ENCODE assay signal across 8 cellular contexts in genomic region chrX:20116087-20116574, GRCh38. TPM values are rescaled to one million over a fixed set of nuclear protein-coding genes. Genes with fewer than 3 reads are reported as not detected.
DNase-seq lines count a peak whose midpoint lies in the region; ATAC-seq, FAIRE-seq and TF ChIP-seq lines count a peak whose summit lies in the region.
"Had no signal": no experiment of that assay in that cellular context is flagged by ENCODE, and none has a peak within 500 bp of the region (broad histone marks: within the 10 kb centered on the region; RNA-seq: fewer than 3 reads in every experiment).

No MANE protein-coding gene starts in this region.

- no peaks in the 10 kb centered on the region for H3K9me2 ChIP-seq in GM23248 (ENCODE audit: insufficient read depth)

- TF ChIP-seq CTCF in Panc1 (IDR thresholded peaks at IDR 0.05) (no peak), fibroblast of villous mesenchyme (IDR thresholded peaks at IDR 0.05; ENCODE audit: insufficient read depth, low read depth, low read length) (no peak), sigmoid colon (IDR thresholded peaks at IDR 0.05) (no peak)

- 3 to 11% methylated on average over 15 to 24 of the region's 47 CpGs for WGBS in GM23248 (ENCODE audit: low coverage in 1 of 2, low lambda C conversion rate in 2 of 2, missing lambda C conversion rate in 2 of 2), 2 experiments
- whole genome bisulfite sequencing in sigmoid colon, 2 donors, result 7 to 8% methylated on average over 47 of the region's 47 CpGs

- H3K9me3 ChIP-seq in GM23248 (ENCODE audit: low read depth), result no peaks in the 10 kb centered on the region
- no peaks in the 10 kb centered on the region for H3K9me3 ChIP-seq in Panc1 (ENCODE audit: control insufficient read depth, insufficient read depth, low read depth, low read length)
- no peaks in the 10 kb centered on the region for H3K9me3 ChIP-seq in sigmoid colon

- no peak for DNase-seq in GM23248
- DNase-seq in Panc1 (ENCODE audit: low read depth, low spot score), result no peak
- DNase-seq in fibroblast of villous mesenchyme (ENCODE audit: low read depth), result no peak
- DNase-seq in sigmoid colon, result no peak
- DNase-seq in RCC 7860 (ENCODE audit: low spot score), result no peak
- no peak for DNase-seq in NCI-H345 treated with DMSO at 0.1 percent for 48 hours (lab: John Stamatoyannopoulos, UW; ENCODE audit: unreplicated experiment)
- DNase-seq: NCI-H345 had no signal

- H2AFZ ChIP-seq in GM23248, result no peak overlapping the region; the same call in 1 of the 2 replicates

- H3F3A ChIP-seq in GM23248 (ENCODE audit: insufficient read depth), result no peaks in the 10 kb centered on the region

- H3K4me1 ChIP-seq in GM23248 (ENCODE audit: insufficient read depth) (no peaks in the 10 kb centered on the region), Panc1 (ENCODE audit: control insufficient read depth, insufficient read depth, low read length) (no peaks in the 10 kb centered on the region), sigmoid colon (peaks cover 0 to 13% (median 10%) of the 10 kb centered on the region in 4 donors)

- H3K79me2 ChIP-seq in GM23248 (ENCODE audit: insufficient read depth), result no peaks in the 10 kb centered on the region

- H4K20me1 ChIP-seq in GM23248 (ENCODE audit: insufficient read depth), result no peaks in the 10 kb centered on the region

- H3K27ac ChIP-seq in GM23248 (no peak overlapping the region), Panc1 (ENCODE audit: low read length) (no peak overlapping the region; the same call in 1 of the 2 replicates), sigmoid colon (no peak overlapping the region)

- H3K27me3 ChIP-seq in GM23248 (replicated peaks; ENCODE audit: insufficient read depth), result no peaks in the 10 kb centered on the region
- H3K27me3 ChIP-seq in Panc1 (ENCODE audit: control insufficient read depth, insufficient read depth, low read length), result no peaks in the 10 kb centered on the region
- peaks cover 4 to 21% (median 16%) of the 10 kb centered on the region in 3 donors for H3K27me3 ChIP-seq in sigmoid colon

- H3K4me3 ChIP-seq in GM23248 (peak overlapping the region; percentile 43), Panc1 (ENCODE audit: low read depth in 2 of 2, low read length in 2 of 2) (peak overlapping the region; percentile 45 to 48), fibroblast of villous mesenchyme (ENCODE audit: low read depth, low read length) (peak overlapping the region; percentile 35), sigmoid colon (peak overlapping the region in 3 of 4 donors; percentile 21 to 40 (median 38))

- no peak overlapping the region for H3K9ac ChIP-seq in GM23248

- TF ChIP-seq POLR2A in sigmoid colon (IDR thresholded peaks at IDR 0.05), result no peak

- CTCF ChIA-PET in Panc1 (lab: Charles Lee), result no interaction called here

- in situ Hi-C loops in GM23248 (cut with MboI), result no loop called here
- in situ Hi-C loops in Panc1 (cut with HindIII; ENCODE audit: low pct_unique_long_range_greater_than_20kb, low sequenced_read_pairs), result no loop called here

- FAIRE-seq in RCC 7860 (lab: Jason Lieb, UNC), result no peak

- H3K36me3 ChIP-seq in GM23248 (ENCODE audit: low read depth) (no peaks in the 10 kb centered on the region), Panc1 (ENCODE audit: control insufficient read depth, insufficient read depth, low read length) (no peaks in the 10 kb centered on the region), sigmoid colon (no peaks in the 10 kb centered on the region)

- peak overlapping the region; percentile 48 for H3K4me2 ChIP-seq in GM23248 (ENCODE audit: unreplicated experiment)

- ATAC-seq in Panc1 (peak; percentile 52), HG03442 (IDR thresholded peaks at IDR 0.05; ENCODE audit: unreplicated experiment) (no peak)

- BruUV-seq in Panc1 (replicated peaks; lab: Mats Ljungman, UMichigan), result no TSS peak

- TF ChIP-seq EP300 in sigmoid colon (IDR thresholded peaks at IDR 0.05), result no peak

- intact Hi-C loops in Panc1 (cut with micrococcal nuclease; ENCODE audit: unreplicated experiment) (no loop called here), sigmoid colon (cut with DNase I) (no loop called here)

- POLR2A ChIA-PET in Panc1 (lab: Charles Lee), result no interaction called here

RNA-seq across cellular contexts. Expression of gene MAP7D2, which starts 0.6 kb away (rescaled TPM):
- 0.25 and 0.32 TPM in 2 replicates for total RNA-seq in GM23248 (2014; rRNA removed; shearing (Covaris generic))
- polyA plus RNA-seq in GM23248 (2016; fragmentation: Nextera tagmentation; extraction: Ambion mirVana) (0.11 and 0.16 TPM in 2 replicates), sigmoid colon (1 to 10 TPM; 1.8 to 2.5 (median 2.1) TPM)
- total RNA-seq in Panc1 (2021; ENCODE audit: unreplicated experiment) (7.6 TPM), fibroblast of villous mesenchyme (under 0.01 TPM in 1 of 2 replicates, not detected in the other), sigmoid colon (1 to 10 TPM in 2 of 4 donors, under 1 TPM in 2; 0.66 to 1.4 (median 0.89) TPM)
- 6.4 TPM for polyA plus RNA-seq in Panc1 (2012; ENCODE audit: insufficient read length)

RNA-seq across cellular contexts. Expression of gene EIF1AX, which starts 25.5 kb away (rescaled TPM):
- total RNA-seq in GM23248 (2014; rRNA removed; shearing (Covaris generic)), result 50.5 and 54.1 TPM in 2 replicates
- polyA plus RNA-seq in GM23248 (2016; fragmentation: Nextera tagmentation; extraction: Ambion mirVana) (126 and 129 TPM in 2 replicates), sigmoid colon (10 to 100 TPM; 34.0 to 48.6 (median 37.2) TPM)
- total RNA-seq in Panc1 (2021; ENCODE audit: unreplicated experiment) (67.6 TPM), fibroblast of villous mesenchyme (34.8 and 48.8 TPM in 2 replicates), sigmoid colon (10 to 100 TPM; 38.8 to 75.7 (median 57.6) TPM)
- 41.0 TPM for polyA plus RNA-seq in Panc1 (2012; ENCODE audit: insufficient read length)
